Comparison of ENCODE assay signal across 13 cellular contexts in the genomic region with DNA sequence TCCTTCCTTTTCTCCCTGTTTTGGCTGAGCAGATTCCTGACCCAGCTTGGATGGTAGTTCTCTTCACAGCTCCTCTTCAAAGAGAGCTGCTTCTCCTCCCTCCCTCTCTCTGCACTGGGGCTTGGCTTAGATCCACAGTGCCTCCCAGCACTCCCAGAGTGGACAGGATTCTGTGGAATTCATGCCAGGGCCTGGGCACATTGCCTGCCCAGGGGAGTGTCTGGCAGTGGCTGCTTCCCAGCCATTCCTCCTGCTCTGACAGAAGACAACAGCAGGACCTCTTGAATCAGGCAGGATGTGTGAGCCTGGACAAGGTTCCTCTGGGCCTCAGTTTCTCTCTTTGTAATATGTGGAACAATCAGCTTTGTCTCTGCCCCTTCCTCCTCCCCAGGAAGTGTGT. TPM values are rescaled to one million over a fixed set of nuclear protein-coding genes. Genes with fewer than 3 reads are reported as not detected.
DNase-seq lines count a peak whose midpoint lies in the region; ATAC-seq and TF ChIP-seq lines count a peak whose summit lies in the region.
"Had no signal": no experiment of that assay in that cellular context is flagged by ENCODE, and none has a peak within 500 bp of the region (broad histone marks: within the 10 kb centered on the region; RNA-seq: fewer than 3 reads in every experiment).

No MANE protein-coding gene starts in this region.

- H3K27me3 ChIP-seq in BLaER1 = peaks cover 29% of the 10 kb centered on the region
- peaks cover 0 to 3% (median 0%) of the 10 kb centered on the region in 4 donors for H3K27me3 ChIP-seq in esophagus muscularis mucosa
- no peaks in the 10 kb centered on the region for H3K27me3 ChIP-seq in naive thymus-derived CD4-positive, alpha-beta T cell (ENCODE audit: control insufficient read depth in 2 of 2, insufficient read depth in 2 of 2, low read length in 2 of 2)

- H3K4me3 ChIP-seq in BLaER1 = no peak overlapping the region
- H3K4me3 ChIP-seq in esophagus muscularis mucosa = no peak overlapping the region
- no peak overlapping the region for H3K4me3 ChIP-seq in naive thymus-derived CD4-positive, alpha-beta T cell (ENCODE audit: low read length)
- H3K4me3 ChIP-seq: K562 had no signal

- peaks cover 14 to 58% (median 49%) of the 10 kb centered on the region in 7 donors for H3K4me1 Mint-ChIP-seq in naive thymus-derived CD4-positive, alpha-beta T cell

- TF ChIP-seq EP300 in esophagus muscularis mucosa (IDR thresholded peaks at IDR 0.05) = no peak

- H3K4me3 Mint-ChIP-seq in naive thymus-derived CD4-positive, alpha-beta T cell = peak overlapping the region in 1 of 10 donors; percentile 3
- H3K4me3 Mint-ChIP-seq: stimulated activated naive CD8-positive, alpha-beta T cell treated with anti-CD3 and anti-CD28 coated beads, Interleukin-15, Interleukin-2, amounts not matched to agents 100 ng/mL and 50 ng/mL, for 24 hours; T-helper 1 cell treated with Interleukin-12 subunit alpha and Interleukin-12 subunit beta and Interleukin-4 antibody, amounts not matched to agents 30 μg/mL and 1 μg/mL, for 36 hours had no signal

- H3K4me1 ChIP-seq in BLaER1 (peaks cover 48% of the 10 kb centered on the region), esophagus muscularis mucosa (peaks cover 42 to 77% (median 71%) of the 10 kb centered on the region in 4 donors)
- H3K4me1 ChIP-seq in naive thymus-derived CD4-positive, alpha-beta T cell (ENCODE audit: control insufficient read depth in 2 of 2, insufficient read depth in 2 of 2, low read length in 2 of 2) = peaks cover 4 to 27% of the 10 kb centered on the region in 2 donors

- H3K9ac ChIP-seq in BLaER1 = peak overlapping the region; percentile 28; the same call in 1 of the 2 replicates

- H3K27ac ChIP-seq in BLaER1 (0 out of 2 replicates have a peak overlapping the region, but pooled peaks have one; percentile 95), esophagus muscularis mucosa (replicated peaks in 1 of 4) (peak overlapping the region; percentile 72 to 82 (median 74))
- H3K27ac ChIP-seq in naive thymus-derived CD4-positive, alpha-beta T cell (ENCODE audit: low read depth, low read length) = no peak overlapping the region

- POLR2A ChIA-PET in naive thymus-derived CD4-positive, alpha-beta T cell (lab: Charles Lee) = interaction anchor here (0.8 to 1.3 kb wide), 4 partner anchors 9 to 639 kb away, joined by 3 to 8 read pairs (median 5); a partner anchor contains a TSS
- POLR2A ChIA-PET in HEK293T (lab: Yijun Ruan, JAX) = interaction anchor here (2.7 to 10.1 kb wide), 2 partner anchors 9 to 36 kb away, joined by 11 to 109 read pairs; a partner anchor contains a TSS

- no peaks in the 10 kb centered on the region for H3K36me3 Mint-ChIP-seq in naive thymus-derived CD4-positive, alpha-beta T cell

- ATAC-seq in naive thymus-derived CD4-positive, alpha-beta T cell = no peak
- ATAC-seq in GM21423 (IDR thresholded peaks at IDR 0.05; ENCODE audit: unreplicated experiment) = no peak
- ATAC-seq: K562 had no signal

- 0 out of 2 replicates have a peak, but pooled peaks cover 3% of the 10 kb centered on the region for H4K20me1 ChIP-seq in BLaER1

- TF ChIP-seq CTCF in esophagus muscularis mucosa (IDR thresholded peaks at IDR 0.05) = no peak

- peak overlapping the region; percentile 86 for H3K4me2 ChIP-seq in BLaER1

- DNase-seq in NCI-H69 (lab: John Stamatoyannopoulos, UW) (peak; percentile 46), esophagus muscularis mucosa (ENCODE audit: extremely low spot score) (no peak), HEK293T (ENCODE audit: extremely low spot score) (no peak), NK-92 (lab: John Stamatoyannopoulos, UW; ENCODE audit: unreplicated experiment) (no peak), SKM-1 (lab: John Stamatoyannopoulos, UW; ENCODE audit: unreplicated experiment) (no peak)
- DNase-seq in naive thymus-derived CD4-positive, alpha-beta T cell = no peak
- DNase-seq: DND-41 had no signal

- CTCF ChIA-PET in naive thymus-derived CD4-positive, alpha-beta T cell (lab: Charles Lee) = interaction anchor here (1.3 to 2.2 kb wide), 3 partner anchors 9 to 36 kb away, joined by 4 to 9 read pairs (median 8); a partner anchor contains a TSS
- CTCF ChIA-PET in HEK293T (lab: Yijun Ruan, JAX) = interaction anchor here (2.1 kb wide), 1 partner anchor 36 kb away, joined by 6 read pairs; no protein-coding TSS in a partner anchor

- intact Hi-C loops in esophagus muscularis mucosa (cut with DNase I) = no loop called here
- intact Hi-C loops in naive thymus-derived CD4-positive, alpha-beta T cell (cut with micrococcal nuclease) = loop anchor here (10.0 kb wide), 4 partner anchors 425 to 815 kb away; a partner anchor contains a TSS

- H3K36me3 ChIP-seq in BLaER1 = no peaks in the 10 kb centered on the region
- H3K36me3 ChIP-seq in esophagus muscularis mucosa = no peaks in the 10 kb centered on the region
- H3K36me3 ChIP-seq in naive thymus-derived CD4-positive, alpha-beta T cell (ENCODE audit: control insufficient read depth in 2 of 3, insufficient read depth in 3 of 3, low read length in 3 of 3) = no peaks in the 10 kb centered on the region

- peak overlapping the region in 6 of 9 donors; percentile 24 to 85 (median 67) for H3K27ac Mint-ChIP-seq in naive thymus-derived CD4-positive, alpha-beta T cell
- H3K27ac Mint-ChIP-seq: stimulated activated naive CD8-positive, alpha-beta T cell treated with anti-CD3 and anti-CD28 coated beads, Interleukin-15, Interleukin-2, amounts not matched to agents 100 ng/mL and 50 ng/mL, for 24 hours; T-helper 1 cell treated with Interleukin-12 subunit alpha and Interleukin-12 subunit beta and Interleukin-4 antibody, amounts not matched to agents 30 μg/mL and 1 μg/mL, for 36 hours had no signal

- H3K9me3 ChIP-seq in BLaER1 (no peaks in the 10 kb centered on the region), esophagus muscularis mucosa (no peaks in the 10 kb centered on the region)
- no peaks in the 10 kb centered on the region for H3K9me3 ChIP-seq in naive thymus-derived CD4-positive, alpha-beta T cell (ENCODE audit: control insufficient read depth in 2 of 3, low read length in 3 of 3)

- peaks cover 0 to 43% (median 12%) of the 10 kb centered on the region in 5 donors for H3K27me3 Mint-ChIP-seq in naive thymus-derived CD4-positive, alpha-beta T cell

- peaks cover 0 to 3% (median 0%) of the 10 kb centered on the region in 11 donors for H3K9me3 Mint-ChIP-seq in naive thymus-derived CD4-positive, alpha-beta T cell
- H3K9me3 Mint-ChIP-seq: stimulated activated naive CD8-positive, alpha-beta T cell treated with anti-CD3 and anti-CD28 coated beads, Interleukin-15, Interleukin-2, amounts not matched to agents 100 ng/mL and 50 ng/mL, for 24 hours; T-helper 1 cell treated with Interleukin-12 subunit alpha and Interleukin-12 subunit beta and Interleukin-4 antibody, amounts not matched to agents 30 μg/mL and 1 μg/mL, for 36 hours had no signal

- TF ChIP-seq POLR2A in esophagus muscularis mucosa (IDR thresholded peaks at IDR 0.05; ENCODE audit: low read depth) = no peak

TF ChIP-seq in HEK293T, 16 proteins besides CTCF, POLR2A, EP300 and RAD21:
- TF ChIP-seq FOXK2 (IDR thresholded peaks at IDR 0.05) (no peak), BHLHE40 (IDR thresholded peaks at IDR 0.05; ENCODE audit: borderline replicate concordance) (no peak), ARNT (IDR thresholded peaks at IDR 0.05) (no peak), HDGF (IDR thresholded peaks at IDR 0.05; ENCODE audit: borderline replicate concordance) (no peak), SP1 (IDR thresholded peaks at IDR 0.05) (no peak), ELF4 (IDR thresholded peaks at IDR 0.05) (no peak), ZNF384 (IDR thresholded peaks at IDR 0.05) (no peak), SUZ12 (IDR thresholded peaks at IDR 0.05) (no peak)
- TF ChIP-seq, protein P1, sequence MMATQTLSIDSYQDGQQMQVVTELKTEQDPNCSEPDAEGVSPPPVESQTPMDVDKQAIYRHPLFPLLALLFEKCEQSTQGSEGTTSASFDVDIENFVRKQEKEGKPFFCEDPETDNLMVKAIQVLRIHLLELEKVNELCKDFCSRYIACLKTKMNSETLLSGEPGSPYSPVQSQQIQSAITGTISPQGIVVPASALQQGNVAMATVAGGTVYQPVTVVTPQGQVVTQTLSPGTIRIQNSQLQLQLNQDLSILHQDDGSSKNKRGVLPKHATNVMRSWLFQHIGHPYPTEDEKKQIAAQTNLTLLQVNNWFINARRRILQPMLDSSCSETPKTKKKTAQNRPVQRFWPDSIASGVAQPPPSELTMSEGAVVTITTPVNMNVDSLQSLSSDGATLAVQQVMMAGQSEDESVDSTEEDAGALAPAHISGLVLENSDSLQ (IDR thresholded peaks at IDR 0.05) = no peak

RNA-seq across cellular contexts. Expression of a gene that starts 4.5 kb away (rescaled TPM):
- total RNA-seq in esophagus muscularis mucosa = 100 to 1,000 TPM in 2 of 4 donors, 10 to 100 TPM in 2; 75.5 to 150 (median 116) TPM
- total RNA-seq in naive thymus-derived CD4-positive, alpha-beta T cell = 10 to 100 TPM in 3 of 5 experiments, 1 to 10 TPM in 1, not detected in 1; 2.9 to 15.1 (median 14.0) TPM
- 10 to 100 TPM; 19.7 to 33.1 TPM for polyA plus RNA-seq in naive thymus-derived CD4-positive, alpha-beta T cell
- total RNA-seq: K562 had no signal
- polyA plus RNA-seq: K562 had no signal

RNA-seq across cellular contexts. Expression of a gene that starts 9.3 kb away (rescaled TPM):
- total RNA-seq in esophagus muscularis mucosa = 100 to 1,000 TPM in 3 of 4 donors, 10 to 100 TPM in 1; 93.8 to 140 (median 122) TPM
- 100 to 1,000 TPM; 162 to 281 (median 243) TPM for total RNA-seq in naive thymus-derived CD4-positive, alpha-beta T cell
- polyA plus RNA-seq in naive thymus-derived CD4-positive, alpha-beta T cell = 10 to 100 TPM; 27.8 to 30.2 TPM

RNA-seq across cellular contexts. Expression of a gene that starts 39.3 kb away (rescaled TPM):
- not detected for total RNA-seq in esophagus muscularis mucosa
- not detected for total RNA-seq in naive thymus-derived CD4-positive, alpha-beta T cell
- polyA plus RNA-seq in naive thymus-derived CD4-positive, alpha-beta T cell = under 1 TPM in 1 of 2 donors, not detected in 1; 0.27 TPM
- total RNA-seq: K562 had no signal
- polyA plus RNA-seq: K562, neural cell had no signal

RNA-seq across cellular contexts. Expression of a gene that starts 46.9 kb away (rescaled TPM):
- under 1 TPM; 0.42 to 0.80 (median 0.48) TPM for total RNA-seq in esophagus muscularis mucosa
- under 1 TPM in 4 of 5 experiments, not detected in 1; 0.16 to 0.49 (median 0.24) TPM for total RNA-seq in naive thymus-derived CD4-positive, alpha-beta T cell
- polyA plus RNA-seq in naive thymus-derived CD4-positive, alpha-beta T cell = not detected
- total RNA-seq: K562 had no signal
- polyA plus RNA-seq: K562 had no signal

Comparison
In these comparisons a context has a peak if more than half of its experiments do, and no peak if none do; other contexts are left out.
1. RNA of a gene that starts 4.5 kb away (total RNA-seq): 75.5 to 150 TPM in esophagus muscularis mucosa; 2.9 to 15.1 TPM in naive thymus-derived CD4-positive, alpha-beta T cell; every median in the first group is over 4 times any median in the second.